Comparison of ENCODE assay signal across 28 cellular contexts in the genomic region with DNA sequence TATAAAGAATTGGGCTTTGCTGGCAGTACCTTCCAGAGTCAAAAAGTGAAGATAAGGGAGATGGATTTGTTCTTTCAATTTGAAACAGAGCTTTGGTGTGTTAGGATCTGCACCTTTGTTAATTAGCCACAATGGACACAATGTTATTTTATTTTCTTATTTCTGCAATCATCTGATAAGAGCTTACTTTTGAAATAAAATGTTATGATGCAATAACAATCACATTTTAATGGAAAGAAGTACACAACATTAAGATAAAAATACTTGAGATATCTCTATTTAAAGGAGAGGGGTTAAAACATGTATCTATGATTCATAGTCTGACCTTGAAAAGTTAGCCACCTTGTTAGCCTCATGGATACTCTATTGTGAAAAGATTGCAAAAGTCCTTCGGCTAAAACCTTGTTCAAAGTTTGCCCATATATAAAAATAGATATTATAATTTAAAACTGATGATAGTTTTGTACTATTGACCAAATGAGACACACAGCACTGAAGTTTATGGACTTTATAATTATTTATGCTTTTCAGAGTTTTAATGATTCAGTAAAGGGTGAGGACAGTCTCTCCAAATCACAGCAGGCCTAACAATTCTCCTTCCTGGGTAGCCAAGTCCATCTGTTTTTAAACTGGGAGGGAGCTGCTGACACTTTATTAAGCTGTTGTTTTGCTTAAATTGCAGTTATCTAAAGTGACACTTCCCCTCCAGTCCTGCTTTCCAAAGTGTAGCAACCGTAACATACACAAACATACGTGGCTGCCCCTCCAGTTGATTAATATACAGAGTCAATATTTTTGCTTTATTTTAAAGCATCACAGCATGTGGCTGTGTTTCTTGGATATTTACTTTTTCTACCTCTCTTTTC.
"Had no signal": no experiment of that assay in that cellular context is flagged by ENCODE, and none has a peak within 500 bp of the region (broad histone marks: within the 10 kb centered on the region; RNA-seq: fewer than 3 reads in every experiment).

No MANE protein-coding gene starts in this region.

- H3K36me3 ChIP-seq: heart left ventricle, left lung, prostate gland, stomach, thyroid gland, upper lobe of left lung had no signal

- H3K9me3 ChIP-seq: mucosa of descending colon, prostate gland, thyroid gland, upper lobe of left lung had no signal

- H3K4me2 ChIP-seq: smooth muscle cell had no signal

- H3K27me3 ChIP-seq: heart left ventricle, left lung, stomach, thyroid gland, upper lobe of left lung had no signal

- H3K4me1 ChIP-seq: prostate gland, stomach, thyroid gland had no signal

- H3K4me3 ChIP-seq: heart left ventricle, left lung, lung, mucosa of descending colon, prostate gland, smooth muscle cell, stomach, thyroid gland, upper lobe of left lung had no signal

- ATAC-seq: esophagus mucosa; left lung; mucosa of descending colon; natural killer cell treated with Interleukin-12 subunit alpha and Interleukin-12 subunit beta and Interleukin-15 and Interleukin-18, amount 100 ng/mL, for 72 hours; stimulated activated naive B cell treated with anti-CD40 and anti-IgM and Interleukin-4, amounts not matched to agents 10 μg/mL and 1 μg/mL and 100 μg/mL, for 72 hours; WTC11 had no signal

- H3K27ac ChIP-seq: heart left ventricle, left lung, prostate gland, stomach, thyroid gland, upper lobe of left lung had no signal

- DNase-seq: activated CD4-positive, alpha-beta memory T cell treated with anti-CD3 and anti-CD28 coated beads, Interleukin-2, amount 10 ng/mL, durations not matched to agents 7 days and 5 days; activated CD4-positive, alpha-beta T cell treated with anti-CD3 and anti-CD28 coated beads for 1 hour; activated CD4-positive, alpha-beta T cell treated with anti-CD3 and anti-CD28 coated beads, Interleukin-2, amount 10 ng/mL, durations not matched to agents 7 days and 5 days; activated CD8-positive, alpha-beta memory T cell treated with anti-CD3 and anti-CD28 coated beads, Interleukin-2, amount 50 U/mL, for 48 hours; activated gamma-delta T cell; activated naive CD4-positive, alpha-beta T cell treated with anti-CD3 and anti-CD28 coated beads, Interleukin-2, amount 10 ng/mL, durations not matched to agents 7 days and 5 days; activated naive CD8-positive, alpha-beta T cell treated with anti-CD3 and anti-CD28 coated beads, Interleukin-2, amount 10 ng/mL, durations not matched to agents 7 days and 5 days; activated T-cell treated with anti-CD3 and anti-CD28 coated beads, Interleukin-2, amount 50 U/mL, for 24 hours; amygdala; caudate nucleus; endodermal cell; foreskin fibroblast; heart left ventricle; left lung; mucosa of descending colon; retina; stimulated activated CD4-positive, alpha-beta T cell treated with anti-CD3 and anti-CD28 coated beads, Interleukin-1b, Interleukin-23, amount 100 ng/mL, for 48 hours; stimulated activated naive B cell treated with anti-CD40 and anti-IgM and Interleukin-4, amounts not matched to agents 10 μg/mL and 1 μg/mL and 100 μg/mL, for 72 hours; stomach; T-helper 2 cell; thyroid gland; upper lobe of left lung had no signal
